ENCODE assay signal across 37 cellular contexts in genomic region chr7:123690550-123690949, GRCh38. TPM values are rescaled to one million over a fixed set of nuclear protein-coding genes. Genes with fewer than 3 reads are reported as not detected.
"Had no signal": no experiment of that assay in that cellular context is flagged by ENCODE, and none has a peak within 500 bp of the region (broad histone marks: within the 10 kb centered on the region; RNA-seq: fewer than 3 reads in every experiment).

No MANE protein-coding gene starts in this region.

- ATAC-seq: activated CD8-positive, alpha-beta T cell treated with anti-CD3 and anti-CD28 coated beads for 36 hours; activated naive CD8-positive, alpha-beta T cell treated with anti-CD3 and anti-CD28 coated beads, Interleukin-2, amount 50 U/mL, for 24 hours; activated T-cell treated with anti-CD3 and anti-CD28 coated beads, Interleukin-2, amount 50 U/mL, for 4 hours had no signal

- H3K27me3 ChIP-seq: ascending aorta, colonic mucosa had no signal

- H3K4me3 ChIP-seq: ascending aorta, colonic mucosa had no signal

- H3K27me3 Mint-ChIP-seq: activated B cell treated with CpG ODN at 0.5 μM for 24 hours; activated CD4-positive, alpha-beta memory T cell treated with anti-CD3 and anti-CD28 coated beads for 36 hours; activated CD4-positive, alpha-beta T cell treated with anti-CD3 and anti-CD28 coated beads, Interleukin-2, amount 10 ng/mL, durations not matched to agents 24 days and 14 days; activated CD8-positive, alpha-beta T cell treated with anti-CD3 and anti-CD28 coated beads for 36 hours; activated naive CD4-positive, alpha-beta T cell treated with anti-CD3 and anti-CD28 coated beads, Interleukin-2, amount 10 ng/mL, durations not matched to agents 7 days and 5 days; activated naive CD4-positive, alpha-beta T cell treated with anti-CD3 and anti-CD28 coated beads, Interleukin-2, amount 50 U/mL, for 24 hours; activated naive CD8-positive, alpha-beta T cell; activated naive CD8-positive, alpha-beta T cell treated with anti-CD3 and anti-CD28 coated beads, Interleukin-2, amount 10 ng/mL, durations not matched to agents 7 days and 5 days; activated naive CD8-positive, alpha-beta T cell treated with anti-CD3 and anti-CD28 coated beads, Interleukin-2, amount 50 U/mL, for 24 hours; brain had no signal

- H3K27ac Mint-ChIP-seq: activated B cell treated with CpG ODN at 0.5 μM for 24 hours; activated CD4-positive, alpha-beta memory T cell treated with anti-CD3 and anti-CD28 coated beads for 36 hours; activated CD4-positive, alpha-beta T cell treated with anti-CD3 and anti-CD28 coated beads, Interleukin-2, amount 10 ng/mL, durations not matched to agents 24 days and 14 days; activated CD8-positive, alpha-beta T cell treated with anti-CD3 and anti-CD28 coated beads for 36 hours; activated naive CD4-positive, alpha-beta T cell treated with anti-CD3 and anti-CD28 coated beads, Interleukin-2, amount 50 U/mL, for 24 hours; activated naive CD8-positive, alpha-beta T cell; activated naive CD8-positive, alpha-beta T cell treated with anti-CD3 and anti-CD28 coated beads, Interleukin-2, amount 10 ng/mL, durations not matched to agents 7 days and 5 days; activated naive CD8-positive, alpha-beta T cell treated with anti-CD3 and anti-CD28 coated beads, Interleukin-2, amount 50 U/mL, for 24 hours; activated T-helper 2 cell treated with anti-CD3 and anti-CD28 coated beads, Interferon-gamma antibody, Interleukin-2, Interleukin-4, amounts not matched to agents 10 μg/mL and 5 μg/mL and 100 μg/mL, durations not matched to agents 14 hours and 24 hours and 36 hours; brain; T-helper 1 cell treated with Interleukin-12 subunit alpha and Interleukin-12 subunit beta and Interleukin-4 antibody, amounts not matched to agents 30 μg/mL and 1 μg/mL, for 36 hours; T-helper 2 cell treated with Interferon-gamma antibody and Interleukin-4, amounts not matched to agents 5 μg/mL and 100 μg/mL, for 36 hours had no signal

- H3K9me3 Mint-ChIP-seq: activated B cell treated with CpG ODN at 0.5 μM for 24 hours; activated CD4-positive, alpha-beta memory T cell treated with anti-CD3 and anti-CD28 coated beads for 36 hours; activated CD4-positive, alpha-beta T cell treated with anti-CD3 and anti-CD28 coated beads, Interleukin-2, amount 10 ng/mL, durations not matched to agents 24 days and 14 days; activated CD8-positive, alpha-beta T cell treated with anti-CD3 and anti-CD28 coated beads for 36 hours; activated naive CD4-positive, alpha-beta T cell treated with anti-CD3 and anti-CD28 coated beads, Interleukin-2, amount 10 ng/mL, durations not matched to agents 7 days and 5 days; activated naive CD4-positive, alpha-beta T cell treated with anti-CD3 and anti-CD28 coated beads, Interleukin-2, amount 50 U/mL, for 24 hours; activated naive CD8-positive, alpha-beta T cell treated with anti-CD3 and anti-CD28 coated beads, Interleukin-2, amount 10 ng/mL, durations not matched to agents 7 days and 5 days; activated naive CD8-positive, alpha-beta T cell treated with anti-CD3 and anti-CD28 coated beads, Interleukin-2, amount 50 U/mL, for 24 hours; activated T-cell treated with anti-CD3 and anti-CD28 coated beads, Interleukin-2, amount 50 U/mL, for 4 hours; activated T-helper 2 cell treated with anti-CD3 and anti-CD28 coated beads, Interferon-gamma antibody, Interleukin-2, Interleukin-4, amounts not matched to agents 10 μg/mL and 5 μg/mL and 100 μg/mL, durations not matched to agents 14 hours and 24 hours and 36 hours; brain; T-helper 1 cell treated with Interleukin-12 subunit alpha and Interleukin-12 subunit beta and Interleukin-4 antibody, amounts not matched to agents 30 μg/mL and 1 μg/mL, for 36 hours; T-helper 2 cell treated with Interferon-gamma antibody and Interleukin-4, amounts not matched to agents 5 μg/mL and 100 μg/mL, for 36 hours had no signal

- H3K4me1 Mint-ChIP-seq: activated B cell treated with CpG ODN at 0.5 μM for 24 hours; activated CD4-positive, alpha-beta T cell treated with anti-CD3 and anti-CD28 coated beads, Interleukin-2, amount 10 ng/mL, durations not matched to agents 24 days and 14 days; activated naive CD4-positive, alpha-beta T cell treated with anti-CD3 and anti-CD28 coated beads, Interleukin-2, amount 10 ng/mL, durations not matched to agents 7 days and 5 days; activated naive CD4-positive, alpha-beta T cell treated with anti-CD3 and anti-CD28 coated beads, Interleukin-2, amount 50 U/mL, for 24 hours; activated naive CD8-positive, alpha-beta T cell treated with anti-CD3 and anti-CD28 coated beads, Interleukin-2, amount 10 ng/mL, durations not matched to agents 7 days and 5 days; activated naive CD8-positive, alpha-beta T cell treated with anti-CD3 and anti-CD28 coated beads, Interleukin-2, amount 50 U/mL, for 24 hours; brain had no signal

- H3K4me3 Mint-ChIP-seq: activated B cell treated with CpG ODN at 0.5 μM for 24 hours; activated CD4-positive, alpha-beta memory T cell treated with anti-CD3 and anti-CD28 coated beads for 36 hours; activated CD4-positive, alpha-beta T cell treated with anti-CD3 and anti-CD28 coated beads, Interleukin-2, amount 10 ng/mL, durations not matched to agents 24 days and 14 days; activated CD8-positive, alpha-beta T cell treated with anti-CD3 and anti-CD28 coated beads for 36 hours; activated naive CD4-positive, alpha-beta T cell treated with anti-CD3 and anti-CD28 coated beads, Interleukin-2, amount 10 ng/mL, durations not matched to agents 7 days and 5 days; activated naive CD4-positive, alpha-beta T cell treated with anti-CD3 and anti-CD28 coated beads, Interleukin-2, amount 50 U/mL, for 24 hours; activated naive CD8-positive, alpha-beta T cell; activated naive CD8-positive, alpha-beta T cell treated with anti-CD3 and anti-CD28 coated beads, Interleukin-2, amount 10 ng/mL, durations not matched to agents 7 days and 5 days; activated naive CD8-positive, alpha-beta T cell treated with anti-CD3 and anti-CD28 coated beads, Interleukin-2, amount 50 U/mL, for 24 hours; activated T-cell treated with anti-CD3 and anti-CD28 coated beads, Interleukin-2, amount 50 U/mL, for 4 hours; brain; T-helper 1 cell treated with Interleukin-12 subunit alpha and Interleukin-12 subunit beta and Interleukin-4 antibody, amounts not matched to agents 30 μg/mL and 1 μg/mL, for 36 hours; T-helper 2 cell treated with Interferon-gamma antibody and Interleukin-4, amounts not matched to agents 5 μg/mL and 100 μg/mL, for 36 hours had no signal

- H3K36me3 Mint-ChIP-seq: activated naive CD8-positive, alpha-beta T cell had no signal

- H3K36me3 ChIP-seq: colonic mucosa had no signal

- H3K9me3 ChIP-seq: ascending aorta, colonic mucosa had no signal

- FAIRE-seq: bronchial epithelial cell, TTC549 had no signal

- H3K27ac ChIP-seq: ascending aorta, colonic mucosa, VCaP had no signal

- H3K4me1 ChIP-seq: ascending aorta, colonic mucosa had no signal

- DNase-seq: activated B cell treated with CpG ODN at 0.5 μM for 24 hours; activated CD4-positive, alpha-beta memory T cell treated with anti-CD3 and anti-CD28 coated beads for 36 hours; activated CD4-positive, alpha-beta T cell treated with anti-CD3 and anti-CD28 coated beads for 4 hours; activated CD4-positive, alpha-beta T cell treated with anti-CD3 and anti-CD28 coated beads, Interleukin-2, amount 10 ng/mL, durations not matched to agents 24 days and 14 days; activated CD4-positive, alpha-beta T cell treated with anti-CD3 and anti-CD28 coated beads, Interleukin-2, amount 50 U/mL, for 1 hour; activated CD4-positive, alpha-beta T cell treated with anti-CD3 and anti-CD28 coated beads, Interleukin-2, amount 50 U/mL, for 4 hours; activated CD4-positive, CD25-positive, alpha-beta regulatory T cell treated with anti-CD3 and anti-CD28 coated beads, Interleukin-2, amount 50 U/mL, for 72 hours; activated CD8-positive, alpha-beta memory T cell treated with anti-CD3 and anti-CD28 coated beads, Interleukin-2, amount 50 U/mL, for 4 hours; activated CD8-positive, alpha-beta T cell treated with anti-CD3 and anti-CD28 coated beads for 36 hours; activated effector memory CD4-positive, alpha-beta T cell treated with Interleukin-2 at 50 U/mL for 16 hours; activated gamma-delta T cell; activated naive CD4-positive, alpha-beta T cell treated with anti-CD3 and anti-CD28 coated beads, Interleukin-2, amount 10 ng/mL, durations not matched to agents 7 days and 5 days; activated naive CD4-positive, alpha-beta T cell treated with Interleukin-2 at 50 U/mL for 16 hours; activated naive CD8-positive, alpha-beta T cell treated with anti-CD3 and anti-CD28 coated beads, Interleukin-2, amount 10 ng/mL, durations not matched to agents 7 days and 5 days; activated naive CD8-positive, alpha-beta T cell treated with anti-CD3 and anti-CD28 coated beads, Interleukin-2, amount 50 U/mL, for 24 hours; activated T-cell treated with anti-CD3 and anti-CD28 coated beads for 4 hours; activated T-cell treated with anti-CD3 and anti-CD28 coated beads, Interleukin-2, amount 50 U/mL, for 1 hour; activated T-cell treated with anti-CD3 and anti-CD28 coated beads, Interleukin-2, amount 50 U/mL, for 4 hours; amygdala; anterior cingulate cortex; central memory CD4-positive, alpha-beta T cell; cerebellar nuclear complex; colonic mucosa; T-helper 2 cell; T-helper 9 cell had no signal

RNA-seq across cellular contexts. Expression of gene LMOD2, which starts 34.9 kb away (rescaled TPM):
- total RNA-seq: activated B cell treated with CpG ODN at 0.5 μM for 24 hours; activated CD4-positive, alpha-beta memory T cell treated with anti-CD3 and anti-CD28 coated beads for 36 hours; activated CD4-positive, alpha-beta T cell treated with anti-CD3 and anti-CD28 coated beads, Interleukin-2, amount 10 ng/mL, durations not matched to agents 24 days and 14 days; activated CD8-positive, alpha-beta memory T cell treated with anti-CD3 and anti-CD28 coated beads for 36 hours; activated CD8-positive, alpha-beta T cell treated with anti-CD3 and anti-CD28 coated beads for 36 hours; activated naive CD8-positive, alpha-beta T cell treated with anti-CD3 and anti-CD28 coated beads, Interleukin-2, amount 10 ng/mL, durations not matched to agents 7 days and 5 days; activated T-cell treated with anti-CD3 and anti-CD28 coated beads, Interleukin-2, amount 50 U/mL, for 4 hours; activated T-helper 2 cell treated with anti-CD3 and anti-CD28 coated beads, Interferon-gamma antibody, Interleukin-2, Interleukin-4, amounts not matched to agents 10 μg/mL and 5 μg/mL and 100 μg/mL, durations not matched to agents 14 hours and 24 hours and 36 hours; ascending aorta; bronchial epithelial cell; chondrocyte; colonic mucosa had no signal
